Comparison of ENCODE assay signal across 8 cellular contexts in the genomic region with DNA sequence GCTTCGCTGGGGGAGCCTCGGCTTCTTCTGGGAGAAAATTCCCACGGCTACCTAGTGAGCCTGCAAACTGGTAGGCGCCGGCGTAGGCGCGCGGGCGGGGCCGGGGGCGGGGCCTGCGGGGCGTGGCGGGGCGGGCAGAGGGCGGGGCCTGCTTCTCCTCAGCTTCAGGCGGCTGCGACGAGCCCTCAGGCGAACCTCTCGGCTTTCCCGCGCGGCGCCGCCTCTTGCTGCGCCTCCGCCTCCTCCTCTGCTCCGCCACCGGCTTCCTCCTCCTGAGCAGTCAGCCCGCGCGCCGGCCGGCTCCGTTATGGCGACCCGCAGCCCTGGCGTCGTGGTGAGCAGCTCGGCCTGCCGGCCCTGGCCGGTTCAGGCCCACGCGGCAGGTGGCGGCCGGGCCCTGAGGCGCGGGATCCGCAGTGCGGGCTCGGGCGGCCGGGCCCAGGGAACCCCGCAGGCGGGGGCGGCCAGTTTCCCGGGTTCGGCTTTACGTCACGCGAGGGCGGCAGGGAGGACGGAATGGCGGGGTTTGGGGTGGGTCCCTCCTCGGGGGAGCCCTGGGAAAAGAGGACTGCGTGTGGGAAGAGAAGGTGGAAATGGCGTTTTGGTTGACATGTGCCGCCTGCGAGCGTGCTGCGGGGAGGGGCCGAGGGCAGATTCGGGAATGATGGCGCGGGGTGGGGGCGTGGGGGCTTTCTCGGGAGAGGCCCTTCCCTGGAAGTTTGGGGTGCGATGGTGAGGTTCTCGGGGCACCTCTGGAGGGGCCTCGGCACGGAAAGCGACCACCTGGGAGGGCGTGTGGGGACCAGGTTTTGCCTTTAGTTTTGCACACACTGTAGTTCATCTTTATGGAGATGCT. TPM values are rescaled to one million over a fixed set of nuclear protein-coding genes. Genes with fewer than 3 reads are reported as not detected.
DNase-seq lines count a peak whose midpoint lies in the region; ATAC-seq and TF ChIP-seq lines count a peak whose summit lies in the region.

A gene with protein sequence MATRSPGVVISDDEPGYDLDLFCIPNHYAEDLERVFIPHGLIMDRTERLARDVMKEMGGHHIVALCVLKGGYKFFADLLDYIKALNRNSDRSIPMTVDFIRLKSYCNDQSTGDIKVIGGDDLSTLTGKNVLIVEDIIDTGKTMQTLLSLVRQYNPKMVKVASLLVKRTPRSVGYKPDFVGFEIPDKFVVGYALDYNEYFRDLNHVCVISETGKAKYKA (plus strand): TSS at position 161 of the 856 bp plus-strand sequence. CDS start 147 bp downstream, at position 308.

- H3K27ac ChIP-seq in duodenal mucosa (ENCODE audit: low read depth, low read length): peak within 1 kb of the TSS; percentile 42
- peak within 1 kb of the TSS; percentile 67 to 81 for H3K27ac ChIP-seq in lung (ENCODE audit: low read depth in 1 of 2, low read length in 1 of 2)

- intact Hi-C loops in activated CD8-positive, alpha-beta T cell treated with anti-CD3 and anti-CD28 coated beads for 36 hours (cut with micrococcal nuclease): no loop called here

- H3K9me3 Mint-ChIP-seq in activated CD8-positive, alpha-beta T cell treated with anti-CD3 and anti-CD28 coated beads for 36 hours: no peaks in the 10 kb centered on the region

- TF ChIP-seq POLR2A in GM19099 (IDR thresholded peaks at IDR 0.05; ENCODE audit: extremely low read depth, insufficient read length, low read depth): peak; percentile 69

- peaks cover 6% of the 10 kb centered on the region for H3K36me3 Mint-ChIP-seq in activated CD8-positive, alpha-beta T cell treated with anti-CD3 and anti-CD28 coated beads for 36 hours (ENCODE audit: low read depth)

- DNase-seq in Ammon's horn (ENCODE audit: low spot score): peak; percentile 84
- peak; percentile 90 for DNase-seq in NCI-H69 (lab: John Stamatoyannopoulos, UW)
- peak; percentile 80 for DNase-seq in activated CD8-positive, alpha-beta T cell treated with anti-CD3 and anti-CD28 coated beads for 36 hours
- DNase-seq in lung (ENCODE audit: low spot score): peak; percentile 78
- DNase-seq in stimulated activated CD4-positive, alpha-beta T cell treated with anti-CD3 and anti-CD28 coated beads, TNF-alpha, amount 100 ng/mL, for 1 hour (ENCODE audit: low read depth in 3 of 3, low spot score in 1 of 3): peak; percentile 25 to 61 (median 60)

- TF ChIP-seq CTCF in activated CD8-positive, alpha-beta T cell treated with anti-CD3 and anti-CD28 coated beads for 36 hours (IDR thresholded peaks at IDR 0.05): no peak
- TF ChIP-seq CTCF in lung (IDR thresholded peaks at IDR 0.05; ENCODE audit: control extremely low read depth, extremely low read depth): no peak

- no peaks in the 10 kb centered on the region for H3K27me3 Mint-ChIP-seq in activated CD8-positive, alpha-beta T cell treated with anti-CD3 and anti-CD28 coated beads for 36 hours

- peak within 1 kb of the TSS; percentile 57 to 59 for H3K9ac ChIP-seq in duodenal mucosa (ENCODE audit: low read depth in 1 of 2, low read length in 2 of 2)

- 2 to 30% methylated on average over 26 to 85 of the region's 85 CpGs for WGBS in lung, 2 donors

- CTCF ChIA-PET in activated CD8-positive, alpha-beta T cell treated with anti-CD3 and anti-CD28 coated beads for 36 hours (lab: Charles Lee): no interaction called here

- H3K4me1 Mint-ChIP-seq in activated CD8-positive, alpha-beta T cell treated with anti-CD3 and anti-CD28 coated beads for 36 hours (ENCODE audit: low read depth): peaks cover 18% of the 10 kb centered on the region

- peak within 1 kb of the TSS; percentile 85 for H3K27ac Mint-ChIP-seq in activated CD8-positive, alpha-beta T cell treated with anti-CD3 and anti-CD28 coated beads for 36 hours

- H3K4me3 Mint-ChIP-seq in activated CD8-positive, alpha-beta T cell treated with anti-CD3 and anti-CD28 coated beads for 36 hours: peak within 1 kb of the TSS; percentile 88

- H3K9me3 ChIP-seq in duodenal mucosa (ENCODE audit: control insufficient read depth in 1 of 2, low read length in 2 of 2): no peaks in the 10 kb centered on the region
- H3K9me3 ChIP-seq in lung (ENCODE audit: control insufficient read depth in 2 of 2, insufficient read depth in 1 of 2, low read length in 1 of 2): no peaks in the 10 kb centered on the region

- POLR2A ChIA-PET in activated CD8-positive, alpha-beta T cell treated with anti-CD3 and anti-CD28 coated beads for 36 hours (lab: Charles Lee): interaction anchor here (0.7 kb wide), 2 partner anchors 40 to 45 kb away, joined by 3 to 4 read pairs; no protein-coding TSS in a partner anchor

- peak; percentile 91 for ATAC-seq in HG03354 (IDR thresholded peaks at IDR 0.05; ENCODE audit: poor library complexity, severe bottlenecking, unreplicated experiment)
- peak; percentile 96 for ATAC-seq in activated CD8-positive, alpha-beta T cell treated with anti-CD3 and anti-CD28 coated beads for 36 hours
- peak; percentile 95 for ATAC-seq in lung (ENCODE audit: insufficient read depth, low FRiP score)

- H3K4me1 ChIP-seq in duodenal mucosa (ENCODE audit: control insufficient read depth in 1 of 2, insufficient read depth in 2 of 2, low read length in 2 of 2): peaks cover 8 to 17% of the 10 kb centered on the region in 2 donors
- no peaks in the 10 kb centered on the region for H3K4me1 ChIP-seq in lung (ENCODE audit: control insufficient read depth in 2 of 2, insufficient read depth in 2 of 2, low read length in 2 of 2)

- H3K4me3 ChIP-seq in duodenal mucosa (ENCODE audit: low read depth in 1 of 2, low read length in 2 of 2) (peak within 1 kb of the TSS; percentile 66 to 69), lung (peak within 1 kb of the TSS; percentile 34)

- no peaks in the 10 kb centered on the region for H3K27me3 ChIP-seq in duodenal mucosa (ENCODE audit: control insufficient read depth in 1 of 2, insufficient read depth in 2 of 2, low read length in 2 of 2)
- H3K27me3 ChIP-seq in lung (ENCODE audit: control insufficient read depth, insufficient read depth): no peaks in the 10 kb centered on the region

- H3K36me3 ChIP-seq in duodenal mucosa (ENCODE audit: control insufficient read depth in 1 of 2, insufficient read depth in 2 of 2, low read length in 2 of 2) (no peaks in the 10 kb centered on the region), lung (ENCODE audit: control insufficient read depth in 2 of 2, insufficient read depth in 2 of 2, low read length in 2 of 2) (no peaks in the 10 kb centered on the region)

RNA-seq across cellular contexts. Expression of the gene that starts here (rescaled TPM):
- total RNA-seq in activated CD8-positive, alpha-beta T cell treated with anti-CD3 and anti-CD28 coated beads for 36 hours: 100 to 1,000 TPM; 118 to 120 TPM
- 10 to 100 TPM; 12.3 to 22.1 TPM for total RNA-seq in lung
- 10 to 100 TPM; 33.5 to 40.5 TPM for polyA plus RNA-seq in lung

Comparison
In these comparisons a context has a peak if more than half of its experiments do, and no peak if none do; other contexts are left out.
1. Peak in every context shown above with its lines: DNase-seq, ATAC-seq, H3K4me3 ChIP-seq and H3K27ac ChIP-seq.
2. RNA of the gene that starts here (total RNA-seq): 118 to 120 TPM in activated CD8-positive, alpha-beta T cell treated with anti-CD3 and anti-CD28 coated beads for 36 hours; 12.3 to 22.1 TPM in lung; every median in the first group is over 4 times any median in the second.